ENCODE assay signal across 19 cellular contexts in the genomic region with DNA sequence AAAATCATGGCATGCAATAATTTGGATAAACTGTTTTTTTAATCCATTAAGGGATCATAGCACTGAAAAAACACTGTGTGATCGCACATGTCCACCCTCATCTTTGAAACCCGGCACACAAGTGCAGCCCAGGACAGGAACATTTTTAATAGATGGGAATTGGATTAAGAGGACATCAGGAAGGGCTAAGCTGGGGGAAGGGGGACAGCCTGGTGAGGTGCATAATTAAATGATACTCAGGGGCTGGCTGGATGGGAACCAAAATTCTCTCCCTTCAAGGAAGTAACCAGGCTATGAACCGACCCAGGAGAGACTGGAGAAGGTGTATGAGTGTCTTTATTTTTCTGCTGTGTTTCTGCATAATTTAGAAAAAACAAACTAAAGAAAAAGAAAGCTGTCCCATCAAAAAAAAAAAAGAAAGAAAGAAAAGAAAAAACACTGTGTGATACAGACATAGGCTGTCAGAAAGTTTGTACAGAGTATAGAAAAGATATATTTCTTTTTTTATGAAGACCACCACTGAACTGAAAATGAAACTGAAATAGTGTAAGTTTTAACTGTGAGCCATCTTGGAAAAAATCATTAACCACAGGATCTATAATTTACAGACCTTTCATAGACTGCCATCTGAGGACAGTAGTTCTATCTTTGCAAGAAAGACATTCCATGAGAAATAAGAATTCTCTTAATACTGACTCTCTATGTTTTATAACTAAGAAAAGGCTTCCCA.
DNase-seq lines count a peak whose midpoint lies in the region; ATAC-seq and TF ChIP-seq lines count a peak whose summit lies in the region.
"Had no signal": no experiment of that assay in that cellular context is flagged by ENCODE, and none has a peak within 500 bp of the region (broad histone marks: within the 10 kb centered on the region; RNA-seq: fewer than 3 reads in every experiment).

No MANE protein-coding gene starts in this region.

- H3K4me2 ChIP-seq in BLaER1 (0 out of 2 replicates have a peak overlapping the region, but pooled peaks have one; percentile 4), Loucy (ENCODE audit: low read depth, low read length, poor library complexity, severe bottlenecking) (peak overlapping the region; percentile 54), neuronal stem cell (ENCODE audit: insufficient read depth, low read length, poor library complexity, severe bottlenecking) (no peak overlapping the region)

- ATAC-seq in GM19328 (IDR thresholded peaks at IDR 0.05; ENCODE audit: unreplicated experiment) = no peak

- no peaks in the 10 kb centered on the region for H3K9me2 ChIP-seq in Loucy (replicated peaks; ENCODE audit: low read depth, low read length)

- no peak overlapping the region for H2BK120ac ChIP-seq in neuronal stem cell (ENCODE audit: low read depth, low read length)

- H3K27ac Mint-ChIP-seq in chondrocyte (ENCODE audit: unreplicated experiment) = no peak overlapping the region
- H3K27ac Mint-ChIP-seq: CD4-positive, alpha-beta T cell had no signal

- no peaks in the 10 kb centered on the region for H3K79me2 ChIP-seq in Loucy (ENCODE audit: insufficient read depth, low read length)

- no peak overlapping the region for H3K27ac ChIP-seq in BLaER1
- no peak overlapping the region for H3K27ac ChIP-seq in neuronal stem cell (replicated peaks; ENCODE audit: low read length)
- H3K27ac ChIP-seq: GM23248, Peyer's patch had no signal

- H3K18ac ChIP-seq in neuronal stem cell (ENCODE audit: low read length) = no peak overlapping the region

- H3K23ac ChIP-seq in neuronal stem cell (ENCODE audit: low read depth, low read length, poor library complexity) = no peak overlapping the region

- H3K27me3 ChIP-seq in BLaER1 = no peaks in the 10 kb centered on the region
- H3K27me3 ChIP-seq in Loucy (ENCODE audit: insufficient read depth, low read length, poor library complexity, severe bottlenecking) = no peaks in the 10 kb centered on the region
- H3K27me3 ChIP-seq in neuronal stem cell (ENCODE audit: control insufficient read depth in 3 of 3, insufficient read depth in 3 of 3, low read depth in 1 of 3, low read length in 3 of 3) = no peaks in the 10 kb centered on the region
- H3K27me3 ChIP-seq: Peyer's patch had no signal

- no peaks in the 10 kb centered on the region for H3F3A ChIP-seq in Loucy (ENCODE audit: low read depth)

- no peak overlapping the region for H3K9ac ChIP-seq in BLaER1
- no peak overlapping the region for H3K9ac ChIP-seq in Loucy (ENCODE audit: low read depth, low read length, poor library complexity, severe bottlenecking)
- no peak overlapping the region for H3K9ac ChIP-seq in neuronal stem cell (ENCODE audit: low read depth, low read length, poor library complexity)
- H3K9ac ChIP-seq: GM23248 had no signal

- H3K27me3 Mint-ChIP-seq in chondrocyte (ENCODE audit: low read depth) = no peaks in the 10 kb centered on the region
- H3K27me3 Mint-ChIP-seq: CD4-positive, alpha-beta T cell had no signal

- no peaks in the 10 kb centered on the region for H3K9me3 ChIP-seq in BLaER1
- no peaks in the 10 kb centered on the region for H3K9me3 ChIP-seq in Loucy (ENCODE audit: insufficient read depth, low read depth, low read length)
- H3K9me3 ChIP-seq in neuronal stem cell (replicated peaks in 1 of 2; ENCODE audit: control insufficient read depth in 2 of 2, insufficient read depth in 1 of 2, low read depth in 1 of 2, low read length in 2 of 2) = no peaks in the 10 kb centered on the region
- H3K9me3 ChIP-seq: Peyer's patch had no signal

- DNase-seq in chondrocyte (ENCODE audit: low spot score) = no peak
- DNase-seq in neuronal stem cell (ENCODE audit: low spot score) = no peak
- DNase-seq in activated CD4-positive, alpha-beta T cell treated with anti-CD3 and anti-CD28 coated beads, Interleukin-2, amount 50 U/mL, for 1 hour = no peak
- DNase-seq in GM03348 (ENCODE audit: low spot score) = no peak
- no peak for DNase-seq in NCI-H2227 treated with DMSO at 0.1 percent for 48 hours (lab: John Stamatoyannopoulos, UW)
- DNase-seq: Calu3; CD4-positive, alpha-beta T cell; GM23248; HCEC 1CT; MV-4-11; NCI-H1417 treated with DMSO at 0.1 percent for 48 hours; NCI-H2029 treated with DMSO at 0.1 percent for 48 hours; NCI-H2171 treated with DMSO at 0.1 percent for 48 hours; NCI-H748 treated with DMSO at 0.1 percent for 48 hours; Peyer's patch; Right ventricle myocardium superior had no signal

- H3K4me3 ChIP-seq in BLaER1 (no peak overlapping the region), Loucy (ENCODE audit: low read length, poor library complexity, severe bottlenecking) (peak overlapping the region; percentile 58), neuronal stem cell (ENCODE audit: low read length in 2 of 2) (no peak overlapping the region)
- H3K4me3 ChIP-seq: GM23248, Peyer's patch had no signal

- no peak overlapping the region for H2BK12ac ChIP-seq in neuronal stem cell (ENCODE audit: low read length)

- H3K4ac ChIP-seq in neuronal stem cell (ENCODE audit: low read length) = no peak overlapping the region

- H3K4me3 Mint-ChIP-seq in chondrocyte (ENCODE audit: unreplicated experiment) = peak overlapping the region; percentile 2
- H3K4me3 Mint-ChIP-seq: CD4-positive, alpha-beta T cell had no signal

- peaks cover 2% of the 10 kb centered on the region for H3K36me3 Mint-ChIP-seq in chondrocyte (ENCODE audit: low read depth)

- H4K20me1 ChIP-seq in BLaER1 (no peaks in the 10 kb centered on the region), Loucy (ENCODE audit: insufficient read depth, low read length, poor library complexity, severe bottlenecking) (no peaks in the 10 kb centered on the region)

- H2BK15ac ChIP-seq in neuronal stem cell (ENCODE audit: low read length) = no peak overlapping the region

- H4K91ac ChIP-seq in neuronal stem cell (ENCODE audit: low read depth, low read length, poor library complexity) = peak overlapping the region; percentile 43

- H3K14ac ChIP-seq in neuronal stem cell (ENCODE audit: low read length) = no peak overlapping the region

- H2AFZ ChIP-seq in Loucy (ENCODE audit: low read length) (peak overlapping the region; percentile 78), neuronal stem cell (ENCODE audit: low read length) (no peak overlapping the region)
- H2AFZ ChIP-seq: GM23248 had no signal

- H2BK5ac ChIP-seq in neuronal stem cell (ENCODE audit: low read length) = no peak overlapping the region

- no peak overlapping the region for H2AK5ac ChIP-seq in neuronal stem cell (ENCODE audit: low read depth, low read length)

- no peak for TF ChIP-seq CTCF in Loucy (conservative IDR thresholded peaks at IDR 0.05; ENCODE audit: low read length)
- TF ChIP-seq CTCF in chondrocyte (IDR thresholded peaks at IDR 0.05) = no peak

- peaks cover 24% of the 10 kb centered on the region for H3K4me1 Mint-ChIP-seq in chondrocyte (ENCODE audit: low read depth)

- H3K79me1 ChIP-seq in neuronal stem cell (ENCODE audit: low read depth, low read length) = no peaks in the 10 kb centered on the region

- H4K8ac ChIP-seq in neuronal stem cell (ENCODE audit: low read depth, low read length) = no peak overlapping the region

- H3K36me3 ChIP-seq in BLaER1 = no peaks in the 10 kb centered on the region
- H3K36me3 ChIP-seq in Loucy (ENCODE audit: insufficient read depth, low read length) = no peaks in the 10 kb centered on the region
- no peaks in the 10 kb centered on the region for H3K36me3 ChIP-seq in neuronal stem cell (replicated peaks in 1 of 2; ENCODE audit: control insufficient read depth in 2 of 2, insufficient read depth in 2 of 2, low read length in 2 of 2)
- H3K36me3 ChIP-seq: Peyer's patch had no signal

- H3K9me3 Mint-ChIP-seq in chondrocyte (ENCODE audit: low read depth) = peaks cover 8% of the 10 kb centered on the region
- H3K9me3 Mint-ChIP-seq: CD4-positive, alpha-beta T cell had no signal

- H3K4me1 ChIP-seq in BLaER1 (0 out of 2 replicates have a peak, but pooled peaks cover 6% of the 10 kb centered on the region), Loucy (ENCODE audit: insufficient read depth, low read length, poor library complexity, severe bottlenecking) (no peaks in the 10 kb centered on the region), neuronal stem cell (ENCODE audit: control insufficient read depth in 2 of 2, insufficient read depth in 1 of 2, low read depth in 1 of 2, low read length in 2 of 2) (no peaks in the 10 kb centered on the region)
- H3K4me1 ChIP-seq: Peyer's patch had no signal

- no CpG with 5 or more reads among the region's 3 CpGs for WGBS in neuronal stem cell (ENCODE audit: extremely low coverage in 2 of 2, insufficient read length in 2 of 2, insufficient replicate concordance in 1 of 2), 2 donors
